7 cellular contexts compared by ENCODE assay signal in the genomic region with DNA sequence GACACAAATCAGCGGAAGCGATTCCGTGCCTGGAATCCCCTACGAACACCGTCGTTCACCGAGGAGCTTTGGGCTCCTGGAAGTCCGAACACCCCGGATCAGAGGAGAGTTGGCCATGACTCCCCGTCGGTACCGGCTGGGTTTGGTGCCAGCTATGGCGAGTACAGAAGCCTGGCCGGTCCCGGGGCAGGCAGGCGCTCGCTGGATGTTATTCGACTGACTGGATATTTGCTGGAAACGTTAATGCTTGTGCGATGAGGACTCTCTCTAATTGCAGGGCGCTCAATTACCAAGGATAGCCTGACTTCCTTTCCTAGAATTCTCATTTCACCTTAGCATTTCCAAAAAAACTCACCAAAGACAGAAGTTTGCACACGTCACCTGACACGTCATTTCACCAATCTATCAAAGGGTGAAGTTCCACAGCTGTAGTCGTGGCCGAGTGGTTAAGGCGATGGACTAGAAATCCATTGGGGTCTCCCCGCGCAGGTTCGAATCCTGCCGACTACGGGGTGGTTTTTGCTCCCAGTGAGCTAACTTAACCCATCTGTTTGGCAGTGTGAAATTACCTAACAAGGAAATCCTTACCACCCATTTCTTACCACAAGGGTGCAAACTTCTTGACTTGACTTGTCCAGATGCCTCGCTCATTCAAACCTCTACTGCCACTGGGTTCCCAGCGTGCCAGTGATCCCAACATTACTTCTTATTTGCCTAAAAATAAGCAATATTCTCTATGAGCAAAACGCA. TPM values are rescaled to one million over a fixed set of nuclear protein-coding genes. Genes with fewer than 3 reads are reported as not detected.
DNase-seq lines count a peak whose midpoint lies in the region; ATAC-seq, FAIRE-seq and TF ChIP-seq lines count a peak whose summit lies in the region.

No MANE protein-coding gene starts in this region.

- H3K9me3 Mint-ChIP-seq in activated CD4-positive, alpha-beta T cell treated with anti-CD3 and anti-CD28 coated beads, Interleukin-2, amount 10 ng/mL, durations not matched to agents 24 days and 14 days = peaks cover 11% of the 10 kb centered on the region
- peaks cover 0 to 12% (median 3%) of the 10 kb centered on the region in 9 donors for H3K9me3 Mint-ChIP-seq in naive thymus-derived CD8-positive, alpha-beta T cell

- peaks cover 3% of the 10 kb centered on the region for H3K36me3 Mint-ChIP-seq in activated CD4-positive, alpha-beta T cell treated with anti-CD3 and anti-CD28 coated beads, Interleukin-2, amount 10 ng/mL, durations not matched to agents 24 days and 14 days (ENCODE audit: low read depth)
- H3K36me3 Mint-ChIP-seq in naive thymus-derived CD8-positive, alpha-beta T cell = peaks cover 3 to 31% (median 6%) of the 10 kb centered on the region in 3 donors

- FAIRE-seq in HTR-8/SVneo (lab: Jason Lieb, UNC) = peak; percentile 66

- H3K27ac ChIP-seq in epithelial cell of prostate (peak overlapping the region; percentile 36), tibial artery (peak overlapping the region; percentile 58 to 64)

- intact Hi-C loops in activated CD4-positive, alpha-beta T cell treated with anti-CD3 and anti-CD28 coated beads, Interleukin-2, amount 10 ng/mL, durations not matched to agents 24 days and 14 days (cut with micrococcal nuclease) = loop anchor here (1.0 kb wide), 2 partner anchors 8 to 16 kb away; no protein-coding TSS in a partner anchor
- intact Hi-C loops in tibial artery (cut with DNase I; ENCODE audit: low total_unique reads) = no loop called here

- peak overlapping the region; percentile 89 for H3K4me3 Mint-ChIP-seq in activated CD4-positive, alpha-beta T cell treated with anti-CD3 and anti-CD28 coated beads, Interleukin-2, amount 10 ng/mL, durations not matched to agents 24 days and 14 days
- peak overlapping the region; percentile 15 to 75 (median 69) for H3K4me3 Mint-ChIP-seq in naive thymus-derived CD8-positive, alpha-beta T cell

- peaks cover 0 to 5% (median 0%) of the 10 kb centered on the region in 4 donors for H3K4me1 ChIP-seq in tibial artery

- H3K4me3 ChIP-seq in tibial artery = peak overlapping the region; percentile 54 to 61

- H3K36me3 ChIP-seq in tibial artery = no peaks in the 10 kb centered on the region

- H3K27me3 Mint-ChIP-seq in activated CD4-positive, alpha-beta T cell treated with anti-CD3 and anti-CD28 coated beads, Interleukin-2, amount 10 ng/mL, durations not matched to agents 24 days and 14 days = peaks cover 59% of the 10 kb centered on the region
- peaks cover 28 to 70% (median 52%) of the 10 kb centered on the region in 5 donors for H3K27me3 Mint-ChIP-seq in naive thymus-derived CD8-positive, alpha-beta T cell

- no peak for TF ChIP-seq CTCF in tibial artery (IDR thresholded peaks at IDR 0.05)

- peak overlapping the region; percentile 72 for H3K27ac Mint-ChIP-seq in activated CD4-positive, alpha-beta T cell treated with anti-CD3 and anti-CD28 coated beads, Interleukin-2, amount 10 ng/mL, durations not matched to agents 24 days and 14 days
- peak overlapping the region in 2 of 10 donors; percentile 26 to 34 for H3K27ac Mint-ChIP-seq in naive thymus-derived CD8-positive, alpha-beta T cell

- POLR2A ChIA-PET in naive thymus-derived CD8-positive, alpha-beta T cell (lab: Charles Lee) = no interaction called here

- peak; percentile 39 for ATAC-seq in GM18861 (IDR thresholded peaks at IDR 0.05; ENCODE audit: unreplicated experiment)
- ATAC-seq in naive thymus-derived CD8-positive, alpha-beta T cell = peak; percentile 38 to 39

- DNase-seq in HTR-8/SVneo (ENCODE audit: insufficient read length, low spot score) = peak; percentile 50
- peak; percentile 84 for DNase-seq in activated CD4-positive, alpha-beta T cell treated with anti-CD3 and anti-CD28 coated beads, Interleukin-2, amount 10 ng/mL, durations not matched to agents 24 days and 14 days
- DNase-seq in epithelial cell of prostate (ENCODE audit: low read depth, low spot score) = no peak
- DNase-seq in naive thymus-derived CD8-positive, alpha-beta T cell = peak in 1 of 10 donors; percentile 5
- peak; percentile 49 to 82 for DNase-seq in tibial artery
- no peak for DNase-seq in central memory CD4-positive, alpha-beta T cell

- H3K27me3 ChIP-seq in tibial artery = no peaks in the 10 kb centered on the region

- no peaks in the 10 kb centered on the region for H3K9me3 ChIP-seq in tibial artery

- peaks cover 16% of the 10 kb centered on the region for H3K4me1 Mint-ChIP-seq in activated CD4-positive, alpha-beta T cell treated with anti-CD3 and anti-CD28 coated beads, Interleukin-2, amount 10 ng/mL, durations not matched to agents 24 days and 14 days
- H3K4me1 Mint-ChIP-seq in naive thymus-derived CD8-positive, alpha-beta T cell = peaks cover 8 to 19% (median 12%) of the 10 kb centered on the region in 4 donors

RNA-seq across cellular contexts. Expression of gene ZNF184, which starts 22.7 kb away (rescaled TPM):
- 7.9 and 8.2 TPM in 2 replicates for total RNA-seq in activated CD4-positive, alpha-beta T cell treated with anti-CD3 and anti-CD28 coated beads, Interleukin-2, amount 10 ng/mL, durations not matched to agents 24 days and 14 days
- 10 to 100 TPM; 10.4 to 10.8 TPM for total RNA-seq in naive thymus-derived CD8-positive, alpha-beta T cell
- 1 to 10 TPM; 3.8 to 7.8 (median 7.8) TPM for polyA plus RNA-seq in naive thymus-derived CD8-positive, alpha-beta T cell

Comparison
In these comparisons a context has a peak if more than half of its experiments do, and no peak if none do; other contexts are left out.
1. DNase-seq: peak in HTR-8/SVneo (single experiment), activated CD4-positive, alpha-beta T cell treated with anti-CD3 and anti-CD28 coated beads, Interleukin-2, amount 10 ng/mL, durations not matched to agents 24 days and 14 days (single experiment) and tibial artery (2 of 2); none in epithelial cell of prostate (single experiment) and central memory CD4-positive, alpha-beta T cell (single experiment).